In the genomic region with DNA sequence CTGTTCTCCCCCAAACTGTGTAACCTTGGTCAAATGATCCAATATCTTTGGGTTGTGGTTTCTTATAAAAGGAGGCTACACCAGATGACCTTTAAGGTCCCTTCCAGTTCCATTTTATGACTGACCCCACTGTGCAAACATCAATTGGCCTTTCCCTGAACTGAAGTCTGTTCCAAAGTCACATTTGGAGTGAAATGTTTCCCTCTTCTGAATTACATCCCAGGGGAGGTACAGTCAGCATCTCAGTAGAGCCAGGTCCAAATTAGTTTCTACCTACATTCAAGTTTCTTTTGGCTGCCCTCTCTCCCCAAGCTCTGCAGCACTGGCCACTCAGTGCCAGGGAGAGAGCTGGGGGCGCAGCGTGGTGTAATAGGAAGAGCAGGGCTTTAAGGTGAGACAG, we compare ENCODE assay signal across 16 cellular contexts. TPM values are rescaled to one million over a fixed set of nuclear protein-coding genes. Genes with fewer than 3 reads are reported as not detected.
DNase-seq lines count a peak whose midpoint lies in the region; ATAC-seq, FAIRE-seq and TF ChIP-seq lines count a peak whose summit lies in the region.
"Had no signal": no experiment of that assay in that cellular context is flagged by ENCODE, and none has a peak within 500 bp of the region (broad histone marks: within the 10 kb centered on the region; RNA-seq: fewer than 3 reads in every experiment).

No MANE protein-coding gene starts in this region.

- no peaks in the 10 kb centered on the region for H3K27me3 Mint-ChIP-seq in activated naive CD8-positive, alpha-beta T cell
- H3K27me3 Mint-ChIP-seq in activated naive CD8-positive, alpha-beta T cell treated with anti-CD3 and anti-CD28 coated beads for 36 hours, result no peaks in the 10 kb centered on the region
- peaks cover 0 to 9% of the 10 kb centered on the region in 2 donors for H3K27me3 Mint-ChIP-seq in effector memory CD8-positive, alpha-beta T cell

- H3K4ac ChIP-seq in mesenchymal stem cell (ENCODE audit: low read depth in 1 of 2, low read length in 2 of 2), result peak overlapping the region in 1 of 2 experiments; percentile 53

- H2BK12ac ChIP-seq in mesenchymal stem cell (ENCODE audit: low read length in 2 of 2), result peak overlapping the region; percentile 15 to 49

- peak overlapping the region in 1 of 2 experiments; percentile 83 for H3K14ac ChIP-seq in mesenchymal stem cell (ENCODE audit: low read length in 2 of 2)

- no peak overlapping the region for H4K91ac ChIP-seq in mesenchymal stem cell (ENCODE audit: low read length)

- H2AFZ ChIP-seq in GM12878 (ENCODE audit: control insufficient read depth, low read depth, low read length) (peak overlapping the region; percentile 5), mesenchymal stem cell (ENCODE audit: low read depth, low read length) (no peak overlapping the region)
- H2AFZ ChIP-seq: GM23338 had no signal

- H3K4me2 ChIP-seq in GM12878 (ENCODE audit: control insufficient read depth, insufficient read depth), result peak overlapping the region; percentile 75
- no peak overlapping the region for H3K4me2 ChIP-seq in mesenchymal stem cell (ENCODE audit: low read length, poor library complexity, severe bottlenecking)
- H3K4me2 ChIP-seq: GM23338 had no signal

- H3K4me3 ChIP-seq in GM12878 (peak overlapping the region; percentile 20; the same call in 1 of the 2 replicates), mesenchymal stem cell (ENCODE audit: insufficient read depth in 1 of 2, low read depth in 1 of 2, low read length in 2 of 2) (peak overlapping the region in 1 of 2 experiments; percentile 43), tibial artery (no peak overlapping the region)
- H3K4me3 ChIP-seq: GM23338, heart right ventricle, upper lobe of left lung had no signal

- no peak for TF ChIP-seq POLR2A in GM12878 (IDR thresholded peaks at IDR 0.05; ENCODE audit: low read depth, low read length)

- no peak overlapping the region for H2AK5ac ChIP-seq in mesenchymal stem cell (ENCODE audit: low read length, severe bottlenecking)

- peaks cover 31% of the 10 kb centered on the region for H3K4me1 Mint-ChIP-seq in activated naive CD8-positive, alpha-beta T cell (ENCODE audit: low read depth)
- H3K4me1 Mint-ChIP-seq in activated naive CD8-positive, alpha-beta T cell treated with anti-CD3 and anti-CD28 coated beads for 36 hours, result peaks cover 23% of the 10 kb centered on the region
- peaks cover 2 to 3% of the 10 kb centered on the region in 2 donors for H3K4me1 Mint-ChIP-seq in effector memory CD8-positive, alpha-beta T cell (ENCODE audit: low read depth in 2 of 2)

- H3K27ac ChIP-seq in GM12878 (ENCODE audit: control insufficient read depth, insufficient read depth) (0 out of 2 replicates have a peak overlapping the region, but pooled peaks have one; percentile 53), mesenchymal stem cell (ENCODE audit: low read length, poor library complexity, severe bottlenecking) (no peak overlapping the region), tibial artery (peak overlapping the region; percentile 59 to 70)

- CTCF ChIA-PET in GM12878 (lab: Yijun Ruan, JAX), result interaction anchor here (1.2 to 3.9 kb wide), 4 partner anchors 11 to 137 kb away, joined by 6 to 14 read pairs (median 8); partner anchors contain the start of genes COX14 and LIMA1

- H3K27me3 ChIP-seq in GM12878 (replicated peaks in 1 of 2; ENCODE audit: control insufficient read depth in 2 of 2, insufficient read depth in 2 of 2, low read length in 1 of 2) (no peaks in the 10 kb centered on the region), mesenchymal stem cell (ENCODE audit: control insufficient read depth in 1 of 2, insufficient read depth in 1 of 2, low read length in 2 of 2) (no peaks in the 10 kb centered on the region), tibial artery (no peaks in the 10 kb centered on the region)
- H3K27me3 ChIP-seq: heart right ventricle, upper lobe of left lung had no signal

- POLR2A ChIA-PET in GM12878 (lab: Charles Lee), result interaction anchor here (1.1 to 3.0 kb wide), 2 partner anchors 11 to 27 kb away, joined by 4 to 19 read pairs; no protein-coding TSS in a partner anchor

- peak overlapping the region in 1 of 2 experiments; percentile 3 for H3K18ac ChIP-seq in mesenchymal stem cell (ENCODE audit: low read depth in 1 of 2, low read length in 2 of 2)

- peaks cover 53% of the 10 kb centered on the region for H3K4me1 ChIP-seq in GM12878 (ENCODE audit: control insufficient read depth, insufficient read depth, low read length)
- H3K4me1 ChIP-seq in mesenchymal stem cell (ENCODE audit: control insufficient read depth, insufficient read depth, low read depth, low read length), result peaks cover 8% of the 10 kb centered on the region
- peaks cover 0 to 82% (median 51%) of the 10 kb centered on the region in 4 donors for H3K4me1 ChIP-seq in tibial artery

- in situ Hi-C loops in GM12878 (cut with MboI), result no loop called here

- TF ChIP-seq EP300 in GM12878 (IDR thresholded peaks at IDR 0.05; ENCODE audit: borderline replicate concordance in 1 of 2, control insufficient read depth in 1 of 2, low read depth in 2 of 2, low read length in 2 of 2), result no peak

- SMC1A ChIA-PET in GM12878 (lab: Charles Lee; ENCODE audit: uncharacterized antibody, unreplicated experiment), result interaction anchor here (1.2 to 6.6 kb wide), 4 partner anchors 17 to 37 kb away, joined by 3 to 97 read pairs (median 25); no protein-coding TSS in a partner anchor

- 100% methylated on average over 2 of the region's 2 CpGs for WGBS in GM12878 (ENCODE audit: insufficient coverage, insufficient replicate concordance, low lambda C conversion rate, missing lambda C conversion rate)
- 100% methylated on average over 2 of the region's 2 CpGs for WGBS in mesenchymal stem cell

- no peak overlapping the region for H3K27ac Mint-ChIP-seq in activated naive CD8-positive, alpha-beta T cell
- no peak overlapping the region for H3K27ac Mint-ChIP-seq in activated naive CD8-positive, alpha-beta T cell treated with anti-CD3 and anti-CD28 coated beads for 36 hours
- H3K27ac Mint-ChIP-seq in effector memory CD8-positive, alpha-beta T cell, result no peak overlapping the region
- H3K27ac Mint-ChIP-seq: GM23338 had no signal

- intact Hi-C loops in GM12878 (cut with micrococcal nuclease; ENCODE audit: unreplicated experiment), result no loop called here
- intact Hi-C loops in tibial artery (cut with DNase I; ENCODE audit: low total_unique reads), result no loop called here

- no peak overlapping the region for H3K23ac ChIP-seq in mesenchymal stem cell (ENCODE audit: low read length in 2 of 2)

- H3K9me3 ChIP-seq in GM12878 (replicated peaks; ENCODE audit: control insufficient read depth, insufficient read depth, low read length), result no peaks in the 10 kb centered on the region
- H3K9me3 ChIP-seq in mesenchymal stem cell (ENCODE audit: control insufficient read depth, low read length), result no peaks in the 10 kb centered on the region
- no peaks in the 10 kb centered on the region for H3K9me3 ChIP-seq in tibial artery
- H3K9me3 ChIP-seq: heart right ventricle, upper lobe of left lung had no signal

- H4K20me1 ChIP-seq in GM12878 (ENCODE audit: control insufficient read depth, insufficient read depth), result no peaks in the 10 kb centered on the region

- H2BK15ac ChIP-seq in mesenchymal stem cell (ENCODE audit: low read depth, poor library complexity, severe bottlenecking), result no peak overlapping the region

- BruUV-seq in GM12878 (replicated peaks; lab: Mats Ljungman, UMichigan), result no TSS peak

- H3K4me3 Mint-ChIP-seq in activated naive CD8-positive, alpha-beta T cell, result peak overlapping the region; percentile 10
- no peak overlapping the region for H3K4me3 Mint-ChIP-seq in activated naive CD8-positive, alpha-beta T cell treated with anti-CD3 and anti-CD28 coated beads for 36 hours
- H3K4me3 Mint-ChIP-seq in effector memory CD8-positive, alpha-beta T cell, result no peak overlapping the region
- H3K4me3 Mint-ChIP-seq: GM23338 had no signal

- RAD21 ChIA-PET in GM12878 (lab: Charles Lee; ENCODE audit: unreplicated experiment), result interaction anchor here (1.2 to 3.0 kb wide), 3 partner anchors 27 to 37 kb away, joined by 3 to 25 read pairs (median 25); partner anchors contain the start of gene LIMA1

- no peak for TF ChIP-seq RAD21 in GM12878 (IDR thresholded peaks at IDR 0.05; ENCODE audit: insufficient read depth, low read depth, low read length)

- H3K9ac ChIP-seq in GM12878 (ENCODE audit: control insufficient read depth, insufficient read depth, low read length), result peak overlapping the region; percentile 38
- peak overlapping the region; percentile 33 for H3K9ac ChIP-seq in mesenchymal stem cell (ENCODE audit: low read length)

- no peak for DNase-seq in activated naive CD8-positive, alpha-beta T cell treated with anti-CD3 and anti-CD28 coated beads for 36 hours
- DNase-seq in GM12878 (ENCODE audit: low read depth, low spot score) (no peak), mesenchymal stem cell (no peak), tibial artery (no peak), NCI-H226 (no peak)
- no peak for DNase-seq in effector memory CD8-positive, alpha-beta T cell
- DNase-seq: erythroblast, heart right ventricle, NCI-H2081, NCI-H69, SW 1271, upper lobe of left lung had no signal

- no peak for TF ChIP-seq CTCF in GM12878 (IDR thresholded peaks at IDR 0.05 in 2 of 3, conservative IDR thresholded peaks at IDR 0.05 in 1 of 3; ENCODE audit: control insufficient read depth in 2 of 3, extremely low read depth in 1 of 3, insufficient read depth in 1 of 3, low read depth in 3 of 3, low read length in 3 of 3)
- no peak for TF ChIP-seq CTCF in tibial artery (IDR thresholded peaks at IDR 0.05)

- H3K79me2 ChIP-seq in GM12878 (ENCODE audit: control insufficient read depth, insufficient read depth, low read length), result no peaks in the 10 kb centered on the region

- H4K8ac ChIP-seq in mesenchymal stem cell (ENCODE audit: low read length), result no peak overlapping the region

- FAIRE-seq in GM12878 (lab: Jason Lieb, UNC), result no peak
- FAIRE-seq: colon had no signal

- no peak for ATAC-seq in GM12878
- no peak for ATAC-seq in GM19324 (IDR thresholded peaks at IDR 0.05; ENCODE audit: low FRiP score, unreplicated experiment)
- no peak for ATAC-seq in effector memory CD8-positive, alpha-beta T cell (replicated peaks)
- ATAC-seq: GM23338, heart right ventricle had no signal

- no peak overlapping the region for H2BK5ac ChIP-seq in mesenchymal stem cell (ENCODE audit: low read depth, low read length, poor library complexity, severe bottlenecking)

- H3K36me3 ChIP-seq in GM12878 (ENCODE audit: control insufficient read depth in 2 of 2, insufficient read depth in 2 of 2, low read length in 1 of 2), result no peaks in the 10 kb centered on the region
- H3K36me3 ChIP-seq in mesenchymal stem cell (ENCODE audit: control insufficient read depth in 1 of 2, insufficient read depth in 2 of 2, low read depth in 1 of 2, low read length in 2 of 2), result peaks cover 0 to 14% of the 10 kb centered on the region in 2 experiments
- H3K36me3 ChIP-seq in tibial artery, result peaks cover 0 to 13% (median 0%) of the 10 kb centered on the region in 3 donors

- no peaks in the 10 kb centered on the region for H3K9me3 Mint-ChIP-seq in activated naive CD8-positive, alpha-beta T cell (ENCODE audit: low read depth)
- H3K9me3 Mint-ChIP-seq in activated naive CD8-positive, alpha-beta T cell treated with anti-CD3 and anti-CD28 coated beads for 36 hours, result no peaks in the 10 kb centered on the region
- no peaks in the 10 kb centered on the region for H3K9me3 Mint-ChIP-seq in effector memory CD8-positive, alpha-beta T cell
- H3K9me3 Mint-ChIP-seq: GM23338 had no signal

- H2BK120ac ChIP-seq in mesenchymal stem cell (ENCODE audit: low read depth, low read length), result no peak overlapping the region

- no peaks in the 10 kb centered on the region for H3K79me1 ChIP-seq in mesenchymal stem cell (replicated peaks; ENCODE audit: low read length, poor library complexity, severe bottlenecking)

- peaks cover 23% of the 10 kb centered on the region for H3K36me3 Mint-ChIP-seq in activated naive CD8-positive, alpha-beta T cell
- H3K36me3 Mint-ChIP-seq in activated naive CD8-positive, alpha-beta T cell treated with anti-CD3 and anti-CD28 coated beads for 36 hours, result peaks cover 3% of the 10 kb centered on the region
- peaks cover 3% of the 10 kb centered on the region for H3K36me3 Mint-ChIP-seq in effector memory CD8-positive, alpha-beta T cell (ENCODE audit: insufficient read depth)

RNA-seq across cellular contexts. Expression of gene LIMA1, which starts 34.4 kb away (rescaled TPM):
- 10 to 100 TPM; 27.8 to 28.1 TPM for total RNA-seq in activated naive CD8-positive, alpha-beta T cell treated with anti-CD3 and anti-CD28 coated beads for 36 hours
- 54.8 and 71.6 TPM in 2 replicates for total RNA-seq in GM12878 (2013; cell fraction: nucleolus; rRNA removed)
- total RNA-seq in GM12878 (2014; rRNA removed) (62.6 and 81.8 TPM in 2 replicates), GM12878 (2014; rRNA removed; fragmentation: Illumina TruSeq; extraction: Trizol) (98.2 and 102 TPM in 2 replicates), GM12878 (2021) (63.4 and 69.1 TPM in 2 replicates)
- polyA plus RNA-seq in GM12878 (2011; ENCODE audit: low read depth), result 19.8 TPM
- polyA plus RNA-seq in GM12878 (2011; rRNA removed) (69.6 and 91.8 TPM in 2 replicates), GM12878 (2014; fragmentation: Illumina TruSeq; extraction: Trizol) (109 and 134 TPM in 2 replicates), GM12878 (2014; fragmentation: Nextera tagmentation; extraction: Ambion mirVana) (10 to 100 TPM; 56.6 to 58.2 TPM), GM12878 (2014; rRNA removed) (53.1 and 58.9 TPM in 2 replicates), GM12878 (2016; fragmentation: Nextera tagmentation; extraction: Ambion mirVana) (10 to 100 TPM; 53.2 to 55.8 TPM)
- polyA plus RNA-seq in GM12878 (2011; cell fraction: cytosol; rRNA removed), result 27.5 and 28.8 TPM in 2 replicates
- 26.5 and 59.4 TPM in 2 replicates for polyA plus RNA-seq in GM12878 (2011; cell fraction: nucleus; rRNA removed)
- polyA plus RNA-seq in GM12878 (2012), result 21.8 and 26.3 TPM in 2 replicates
- 51.6 and 75.6 TPM in 2 replicates for polyA minus RNA-seq in GM12878 (2011; rRNA and poly(A)+ RNA removed)
- 24.1 and 35.0 TPM in 2 replicates for polyA minus RNA-seq in GM12878 (2011; cell fraction: cytosol; rRNA and poly(A)+ RNA removed)
- polyA minus RNA-seq in GM12878 (2011; cell fraction: nucleus; rRNA and poly(A)+ RNA removed), result 22.7 and 42.5 TPM in 2 replicates
- polyA plus RNA-seq in mesenchymal stem cell (2013, experiment 1 of 2), result 78.9 TPM
- 77.4 TPM for polyA plus RNA-seq in mesenchymal stem cell (2013, experiment 2 of 2)
